ENCODE assay signal across 20 cellular contexts in the genomic region with DNA sequence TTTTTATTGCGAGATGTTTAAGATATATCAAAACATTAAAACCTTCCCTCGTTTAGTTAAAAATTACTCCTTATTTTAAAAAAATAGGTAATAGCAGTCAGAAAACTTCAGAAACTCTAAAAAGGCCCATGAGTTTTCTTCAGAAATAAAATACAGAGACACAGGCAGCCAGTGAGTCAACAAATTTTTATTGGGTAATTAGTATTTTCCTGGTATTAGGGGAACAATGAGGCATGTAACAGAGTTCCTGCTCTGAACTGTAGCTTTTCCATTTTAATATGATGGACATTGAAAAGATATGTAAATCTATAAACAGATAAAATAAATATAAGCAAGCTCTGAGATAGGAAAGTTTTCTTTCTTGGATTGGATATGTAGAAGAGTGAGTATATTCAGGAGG. TPM values are rescaled to one million over a fixed set of nuclear protein-coding genes. Genes with fewer than 3 reads are reported as not detected.
DNase-seq lines count a peak whose midpoint lies in the region; ATAC-seq and TF ChIP-seq lines count a peak whose summit lies in the region.
"Had no signal": no experiment of that assay in that cellular context is flagged by ENCODE, and none has a peak within 500 bp of the region (broad histone marks: within the 10 kb centered on the region; RNA-seq: fewer than 3 reads in every experiment).

No MANE protein-coding gene starts in this region.

- intact Hi-C loops in Calu3 (cut with micrococcal nuclease; ENCODE audit: unreplicated experiment): no loop called here

- H3K36me3 Mint-ChIP-seq in Calu3 (ENCODE audit: insufficient read depth, unreplicated experiment): peaks cover 12% of the 10 kb centered on the region
- H3K36me3 Mint-ChIP-seq: memory B cell had no signal

- TF ChIP-seq CTCF in Calu3 (IDR thresholded peaks at IDR 0.05; ENCODE audit: unreplicated experiment) (no peak), hepatocyte (IDR thresholded peaks at IDR 0.05; ENCODE audit: poor library complexity) (no peak)

- peak overlapping the region; percentile 88 for H3K27ac Mint-ChIP-seq in Calu3 (ENCODE audit: unreplicated experiment)
- H3K27ac Mint-ChIP-seq: activated CD4-positive, alpha-beta T cell treated with anti-CD3 and anti-CD28 coated beads for 36 hours; memory B cell had no signal

- H3K4me1 Mint-ChIP-seq in Calu3 (ENCODE audit: low read depth, unreplicated experiment): peaks cover 47% of the 10 kb centered on the region
- H3K4me1 Mint-ChIP-seq: memory B cell had no signal

- CTCF ChIA-PET in Calu3 (lab: Charles Lee): no interaction called here

- no TSS peak for BruUV-seq in Calu3 (replicated peaks; lab: Mats Ljungman, UMichigan)

- DNase-seq in Calu3 (no peak), SJCRH30 (no peak), hepatocyte (ENCODE audit: low spot score) (no peak), renal cortical epithelial cell (ENCODE audit: low read depth) (peak; percentile 69), AG08395 (ENCODE audit: low spot score) (no peak)
- no peak for DNase-seq in stimulated activated CD4-positive, alpha-beta T cell treated with anti-CD3 and anti-CD28 coated beads, Interleukin-1b, Interleukin-23, amount 100 ng/mL, for 48 hours
- no peak for DNase-seq in stimulated activated CD4-positive, alpha-beta T cell treated with anti-CD3 and anti-CD28 coated beads, Interleukin-4, amount 100 ng/mL, for 4 hours
- DNase-seq: activated CD4-positive, alpha-beta T cell treated with anti-CD3 and anti-CD28 coated beads for 36 hours; activated effector memory CD4-positive, alpha-beta T cell treated with anti-CD3 and anti-CD28 coated beads, Interleukin-2, amount 50 U/mL, for 16 hours; Caco-2; NCI-H1092 treated with DMSO at 0.1 percent for 48 hours; NCI-H526; T1000; uterus had no signal

- no peak overlapping the region for H3K4me3 Mint-ChIP-seq in Calu3 (ENCODE audit: low read depth, unreplicated experiment)
- H3K4me3 Mint-ChIP-seq: activated CD4-positive, alpha-beta T cell treated with anti-CD3 and anti-CD28 coated beads for 36 hours; memory B cell had no signal

- H3K27me3 Mint-ChIP-seq in Calu3 (ENCODE audit: unreplicated experiment): no peaks in the 10 kb centered on the region

- H3K4me1 ChIP-seq in SJCRH30: peaks cover 6% of the 10 kb centered on the region
- no peaks in the 10 kb centered on the region for H3K4me1 ChIP-seq in hepatocyte (ENCODE audit: insufficient read depth)
- H3K4me1 ChIP-seq: uterus had no signal

- no peaks in the 10 kb centered on the region for H3K79me2 ChIP-seq in hepatocyte

- no peak overlapping the region for H3K4me2 ChIP-seq in hepatocyte

- H3K27me3 ChIP-seq in SJCRH30: no peaks in the 10 kb centered on the region; the same call in 1 of the 2 replicates
- no peaks in the 10 kb centered on the region for H3K27me3 ChIP-seq in hepatocyte
- H3K27me3 ChIP-seq: uterus had no signal

- H3K27ac ChIP-seq in SJCRH30 (peak overlapping the region; percentile 15; the same call in 1 of the 2 replicates), hepatocyte (peak overlapping the region; percentile 44)
- H3K27ac ChIP-seq: uterus had no signal

- H3K36me3 ChIP-seq in SJCRH30: no peaks in the 10 kb centered on the region
- H3K36me3 ChIP-seq in hepatocyte (replicated peaks; ENCODE audit: insufficient read depth, low read depth): no peaks in the 10 kb centered on the region
- H3K36me3 ChIP-seq: uterus had no signal

- no peak for ATAC-seq in GM19023 (IDR thresholded peaks at IDR 0.05; ENCODE audit: unreplicated experiment)
- ATAC-seq: activated CD4-positive, alpha-beta T cell treated with anti-CD3 and anti-CD28 coated beads for 36 hours had no signal

- H3K4me3 ChIP-seq in SJCRH30 (no peak overlapping the region), hepatocyte (no peak overlapping the region)
- H3K4me3 ChIP-seq: uterus had no signal

- H3K9me3 Mint-ChIP-seq in Calu3 (ENCODE audit: low read depth, unreplicated experiment): peaks cover 6% of the 10 kb centered on the region
- H3K9me3 Mint-ChIP-seq: memory B cell had no signal

- H3K9me3 ChIP-seq in SJCRH30 (replicated peaks) (no peaks in the 10 kb centered on the region), hepatocyte (ENCODE audit: low read depth) (no peaks in the 10 kb centered on the region)
- H3K9me3 ChIP-seq: uterus had no signal

- H3K9me2 ChIP-seq in hepatocyte (replicated peaks; ENCODE audit: insufficient read depth): no peaks in the 10 kb centered on the region

- H4K20me1 ChIP-seq in hepatocyte (ENCODE audit: insufficient read depth, poor library complexity, severe bottlenecking): no peaks in the 10 kb centered on the region

- 91% methylated on average over 2 of the region's 2 CpGs for WGBS in hepatocyte (ENCODE audit: low lambda C conversion rate, missing lambda C conversion rate)

- H2AFZ ChIP-seq in hepatocyte: no peak overlapping the region

RNA-seq across cellular contexts. Expression of a gene that starts 0.4 kb away (rescaled TPM):
- total RNA-seq in Calu3 (2022) (not detected in 2 replicates), hepatocyte (not detected in 2 replicates), renal cortical epithelial cell (under 0.01 TPM in 1 of 2 replicates, not detected in the other)
- total RNA-seq in SJCRH30 (2014; rRNA removed; shearing (Covaris generic)): not detected in 2 replicates
- not detected in 2 replicates for polyA plus RNA-seq in hepatocyte
- total RNA-seq: activated CD4-positive, alpha-beta T cell treated with anti-CD3 and anti-CD28 coated beads for 36 hours; Caco-2; epithelial cell of proximal tubule; G401; SK-MEL-5 had no signal
- polyA plus RNA-seq: neural cell had no signal

RNA-seq across cellular contexts. Expression of a gene that starts 33.0 kb away (rescaled TPM):
- total RNA-seq in Calu3 (2022) (0.47 TPM in 1 of 2 replicates, not detected in the other), hepatocyte (not detected in 2 replicates), renal cortical epithelial cell (0.35 TPM in 1 of 2 replicates, not detected in the other)
- total RNA-seq in SJCRH30 (2014; rRNA removed; shearing (Covaris generic)): 0.10 and 0.36 TPM in 2 replicates
- 0.58 and 1.0 TPM in 2 replicates for polyA plus RNA-seq in hepatocyte
- total RNA-seq: activated CD4-positive, alpha-beta T cell treated with anti-CD3 and anti-CD28 coated beads for 36 hours; epithelial cell of proximal tubule; G401 had no signal
